Comparison of ENCODE assay signal across 8 cellular contexts in the genomic region with DNA sequence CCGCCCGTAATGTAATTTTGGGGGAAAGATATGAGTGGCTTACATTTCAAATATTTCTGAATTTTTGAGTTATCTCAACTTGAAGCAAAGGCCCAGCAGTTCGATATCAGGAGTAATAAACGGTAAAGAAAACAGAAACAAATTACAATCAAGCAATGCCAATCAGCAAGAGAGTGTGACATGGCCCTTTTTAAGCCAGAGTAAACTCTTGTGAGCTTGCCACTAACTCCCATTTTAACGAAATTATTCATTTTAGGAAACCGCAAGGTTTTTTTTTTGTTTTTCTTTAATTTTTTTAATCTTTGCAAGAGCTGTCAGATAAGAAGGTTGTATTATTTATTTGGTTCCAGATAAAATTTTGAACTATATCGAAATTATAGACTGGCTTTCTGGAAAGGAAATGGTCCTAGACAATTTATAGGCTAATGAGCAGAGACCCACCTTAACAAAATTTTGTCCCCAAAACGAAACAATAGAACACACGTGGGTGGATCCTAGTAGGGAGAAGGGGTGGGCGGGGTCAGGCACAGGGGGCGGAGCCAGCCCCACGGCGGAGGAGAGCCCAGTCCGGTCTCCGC. TPM values are rescaled to one million over a fixed set of nuclear protein-coding genes. Genes with fewer than 3 reads are reported as not detected.
DNase-seq lines count a peak whose midpoint lies in the region; ATAC-seq and TF ChIP-seq lines count a peak whose summit lies in the region.

No MANE protein-coding gene starts in this region.

- peak overlapping the region; percentile 28; the same call in 1 of the 2 replicates for H2AFZ ChIP-seq in OCI-LY1 (ENCODE audit: low read length)

- 0 out of 2 replicates have a peak, but pooled peaks cover 5% of the 10 kb centered on the region for H3K36me3 ChIP-seq in OCI-LY1 (ENCODE audit: insufficient read depth, low read length)
- H3K36me3 ChIP-seq in right lobe of liver, result no peaks in the 10 kb centered on the region

- no peaks in the 10 kb centered on the region for H3K9me2 ChIP-seq in OCI-LY1 (ENCODE audit: low read depth, low read length)

- no peaks in the 10 kb centered on the region for H3F3A ChIP-seq in OCI-LY1 (ENCODE audit: insufficient read depth, low read length)

- intact Hi-C loops in right lobe of liver (cut with DNase I), result no loop called here

- peak overlapping the region; percentile 81 for H3K4me2 ChIP-seq in OCI-LY1 (ENCODE audit: low read length)

- H3K27ac ChIP-seq in OCI-LY1 (ENCODE audit: low read depth, low read length, poor library complexity, severe bottlenecking), result peak overlapping the region; percentile 73
- H3K27ac ChIP-seq in angular gyrus (ENCODE audit: low read depth, low read length), result peak overlapping the region; percentile 86
- peak overlapping the region; percentile 90 to 99 (median 99) for H3K27ac ChIP-seq in right lobe of liver

- H3K9ac ChIP-seq in OCI-LY1 (ENCODE audit: low read length), result peak overlapping the region; percentile 80

- WGBS in right lobe of liver (ENCODE audit: insufficient coverage, low coverage, low lambda C conversion rate, missing lambda C conversion rate), result 18% methylated on average over 15 of the region's 15 CpGs

- TF ChIP-seq POLR2A in right lobe of liver (IDR thresholded peaks at IDR 0.05), result no peak

- H4K20me1 ChIP-seq in OCI-LY1 (ENCODE audit: insufficient read depth, low read length), result no peaks in the 10 kb centered on the region

- no peak for ATAC-seq in right lobe of liver
- ATAC-seq in HG03342 (IDR thresholded peaks at IDR 0.05; ENCODE audit: unreplicated experiment), result no peak

- TF ChIP-seq CTCF in OCI-LY1 (IDR thresholded peaks at IDR 0.05; ENCODE audit: low read length) (no peak), right lobe of liver (IDR thresholded peaks at IDR 0.05) (no peak)

- peaks cover 27% of the 10 kb centered on the region for H3K4me1 ChIP-seq in OCI-LY1 (ENCODE audit: insufficient read depth, low read length, severe bottlenecking)
- peaks cover 0 to 27% (median 0%) of the 10 kb centered on the region in 4 donors for H3K4me1 ChIP-seq in right lobe of liver

- DNase-seq in DMS153 treated with DMSO at 0.1 percent for 48 hours (lab: John Stamatoyannopoulos, UW; ENCODE audit: unreplicated experiment), result peak; percentile 20
- no peak for DNase-seq in DMS153 (lab: John Stamatoyannopoulos, UW)
- no peak for DNase-seq in right lobe of liver
- DNase-seq in stimulated activated CD8-positive, alpha-beta memory T cell treated with anti-CD3 and anti-CD28 coated beads, Interleukin-4, amount 100 ng/mL, for 24 hours (ENCODE audit: low read depth), result peak; percentile 92
- no peak for DNase-seq in anterior cingulate cortex (lab: John Stamatoyannopoulos, UW)

- no peaks in the 10 kb centered on the region for H3K27me3 ChIP-seq in OCI-LY1 (ENCODE audit: insufficient read depth, low read length)
- no peaks in the 10 kb centered on the region for H3K27me3 ChIP-seq in right lobe of liver

- H3K4me3 ChIP-seq in OCI-LY1 (ENCODE audit: low read depth, low read length, poor library complexity, severe bottlenecking) (peak overlapping the region; percentile 77), right lobe of liver (peak overlapping the region; percentile 94 to 100 (median 98))

- H3K9me3 ChIP-seq in OCI-LY1 (ENCODE audit: low read length), result no peaks in the 10 kb centered on the region
- H3K9me3 ChIP-seq in right lobe of liver, result no peaks in the 10 kb centered on the region

- H3K79me2 ChIP-seq in OCI-LY1 (ENCODE audit: insufficient read depth, low read length), result peaks cover 16% of the 10 kb centered on the region

RNA-seq across cellular contexts. Expression of gene CDK7, which starts 17.4 kb away (rescaled TPM):
- total RNA-seq in right lobe of liver, result 1 to 10 TPM; 6.0 to 10.0 (median 8.1) TPM

RNA-seq across cellular contexts. Expression of gene CENPH, which starts 27.9 kb away (rescaled TPM):
- total RNA-seq in right lobe of liver, result 1 to 10 TPM in 5 of 6 experiments, under 1 TPM in 1; 0.95 to 3.8 (median 1.1) TPM

RNA-seq across cellular contexts. Expression of gene CCNB1, which starts 50.3 kb away (rescaled TPM):
- 1 to 10 TPM; 1.9 to 5.9 (median 3.7) TPM for total RNA-seq in right lobe of liver

Comparison
In these comparisons a context has a peak if more than half of its experiments do, and no peak if none do; other contexts are left out.
1. DNase-seq: peak in DMS153 treated with DMSO at 0.1 percent for 48 hours (single experiment) and stimulated activated CD8-positive, alpha-beta memory T cell treated with anti-CD3 and anti-CD28 coated beads, Interleukin-4, amount 100 ng/mL, for 24 hours (single experiment); none in DMS153 (single experiment), right lobe of liver (0 of 3) and anterior cingulate cortex (0 of 58).
2. Peak in every context shown above with its lines, with median percentiles within 50 percentile points of each other: H3K27ac ChIP-seq.